In the genomic region with DNA sequence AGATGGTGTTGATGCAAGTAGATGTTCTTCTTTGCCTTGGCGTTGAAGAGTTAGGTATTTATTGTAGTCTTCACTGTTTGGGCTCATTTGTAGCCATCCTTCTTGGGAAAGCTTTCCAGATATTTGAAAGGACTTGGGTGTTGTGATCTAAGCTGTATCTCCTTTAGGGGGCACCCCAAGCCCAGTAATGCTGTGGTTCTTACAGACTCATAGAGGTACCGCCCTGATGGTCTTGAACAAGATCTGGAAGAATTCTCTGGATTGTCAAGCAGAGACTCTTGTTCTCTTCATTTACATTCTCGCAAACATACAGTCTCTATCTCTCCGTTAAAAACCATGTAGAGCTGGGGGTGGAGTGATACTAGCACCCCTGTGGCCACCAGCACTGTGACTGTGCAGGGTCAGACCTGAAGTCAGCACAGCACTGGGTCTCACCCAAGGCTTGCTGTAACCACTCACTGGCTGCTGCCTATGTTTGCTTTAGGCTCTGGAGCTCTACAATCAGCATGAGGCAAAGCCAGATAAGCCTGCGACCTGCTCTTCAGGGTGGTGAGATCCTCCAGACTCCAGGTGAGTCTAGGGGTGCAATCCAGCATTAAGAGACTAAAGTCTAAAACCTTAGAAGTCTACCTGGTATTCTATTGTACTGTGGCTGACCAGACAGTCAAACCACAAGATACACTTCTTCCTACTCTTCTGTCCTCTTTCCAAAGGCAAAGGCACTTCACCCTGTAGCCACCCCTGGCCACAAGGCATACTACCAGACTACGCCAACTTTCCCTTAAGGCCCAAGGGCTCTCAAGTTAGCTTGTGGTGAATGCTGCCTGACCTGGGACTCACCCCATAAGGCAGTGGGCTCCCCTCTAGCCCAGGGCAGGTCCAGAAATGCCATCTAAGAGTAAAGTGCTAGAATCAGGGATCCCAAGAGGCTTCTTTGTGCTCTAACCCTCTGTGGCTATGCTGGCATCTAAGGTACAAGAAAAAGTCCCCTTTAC, we compare ENCODE assay signal across 8 cellular contexts.
A peak's percentile ranks its signal among the peaks of the same experiment; 100 is the strongest.
DNase-seq lines count a peak whose midpoint lies in the region; ATAC-seq, FAIRE-seq and TF ChIP-seq lines count a peak whose summit lies in the region.

No MANE protein-coding gene starts in this region.

- H3K36me3 ChIP-seq in testis (ENCODE audit: low read depth, missing control alignments): no peaks in the 10 kb centered on the region
- H3K36me3 ChIP-seq in suprapubic skin: no peaks in the 10 kb centered on the region

- ATAC-seq in GM21529 (IDR thresholded peaks at IDR 0.05; ENCODE audit: unreplicated experiment): peak; percentile 58

- WGBS in testis, 2 donors: 72 to 75% methylated on average over 6 of the region's 6 CpGs
- 56% methylated on average over 6 of the region's 6 CpGs for WGBS in suprapubic skin

- H3K27ac ChIP-seq in testis (no peak overlapping the region), suprapubic skin (no peak overlapping the region)

- no peaks in the 10 kb centered on the region for H3K9me3 ChIP-seq in testis
- H3K9me3 ChIP-seq in suprapubic skin: no peaks in the 10 kb centered on the region

- no peak for DNase-seq in D721Med (ENCODE audit: insufficient read length, low spot score)
- DNase-seq in RKO (ENCODE audit: low spot score): peak; percentile 46
- peak; percentile 78 for DNase-seq in fibroblast of villous mesenchyme (ENCODE audit: low read depth)
- peak; percentile 54 for DNase-seq in testis
- no peak for DNase-seq in suprapubic skin (ENCODE audit: low spot score in 2 of 2)
- no peak for DNase-seq in activated T-cell treated with anti-CD3 and anti-CD28 coated beads, Interleukin-2, amount 50 U/mL, for 48 hours
- no peak for DNase-seq in middle frontal gyrus (ENCODE audit: extremely low spot score, low spot score)

- TF ChIP-seq POLR2A in testis (IDR thresholded peaks at IDR 0.05): no peak
- no peak for TF ChIP-seq POLR2A in suprapubic skin (IDR thresholded peaks at IDR 0.05)

- H3K4me3 ChIP-seq in fibroblast of villous mesenchyme (ENCODE audit: low read depth, low read length): no peak overlapping the region
- no peak overlapping the region for H3K4me3 ChIP-seq in testis
- H3K4me3 ChIP-seq in suprapubic skin: no peak overlapping the region

- no peak for FAIRE-seq in D721Med (lab: Jason Lieb, UNC)

- H3K27me3 ChIP-seq in testis (no peaks in the 10 kb centered on the region), suprapubic skin (no peaks in the 10 kb centered on the region)

- no peaks in the 10 kb centered on the region for H3K4me1 ChIP-seq in testis
- no peaks in the 10 kb centered on the region for H3K4me1 ChIP-seq in suprapubic skin

- intact Hi-C loops in testis (cut with DNase I; ENCODE audit: low total_unique reads): no loop called here

- no peak for TF ChIP-seq EP300 in suprapubic skin (IDR thresholded peaks at IDR 0.05)

- TF ChIP-seq CTCF in D721Med (IDR thresholded peaks at IDR 0.05; ENCODE audit: insufficient read depth, missing control alignments) (peak; percentile 48), fibroblast of villous mesenchyme (IDR thresholded peaks at IDR 0.05; ENCODE audit: insufficient read depth, low read depth, low read length) (peak; percentile 50), testis (IDR thresholded peaks at IDR 0.05) (peak in 1 of 3 experiments; percentile 9), suprapubic skin (IDR thresholded peaks at IDR 0.05) (no peak)

Comparison
In these comparisons a context has a peak if more than half of its experiments do, and no peak if none do; other contexts are left out.
1. DNase-seq: peak in RKO (single experiment), fibroblast of villous mesenchyme (single experiment) and testis (single experiment); none in D721Med (single experiment), suprapubic skin (0 of 2), activated T-cell treated with anti-CD3 and anti-CD28 coated beads, Interleukin-2, amount 50 U/mL, for 48 hours (0 of 2) and middle frontal gyrus (single experiment).
2. CTCF ChIP-seq: peak in D721Med (single experiment) and fibroblast of villous mesenchyme (single experiment); none in suprapubic skin (0 of 2).